In genomic region chr13:24209138-24209537, GRCh38 we compare ENCODE assay signal across 16 cellular contexts.
"Had no signal": no experiment of that assay in that cellular context is flagged by ENCODE, and none has a peak within 500 bp of the region (broad histone marks: within the 10 kb centered on the region; RNA-seq: fewer than 3 reads in every experiment).

No MANE protein-coding gene starts in this region.

- H3K4me1 ChIP-seq: upper lobe of right lung had no signal

- H3K9me3 Mint-ChIP-seq: naive thymus-derived CD8-positive, alpha-beta T cell; neural crest cell had no signal

- H3K4me3 ChIP-seq: coronary artery, heart left ventricle, smooth muscle cell, tibial nerve, upper lobe of right lung, vagina had no signal

- H3K4me2 ChIP-seq: smooth muscle cell had no signal

- H3K27me3 ChIP-seq: heart left ventricle, tibial nerve, upper lobe of right lung, vagina had no signal

- ATAC-seq: naive thymus-derived CD8-positive, alpha-beta T cell; upper lobe of right lung had no signal

- DNase-seq: effector CD8-positive, alpha-beta T cell; heart left ventricle; hypothalamus; mammary epithelial cell; naive thymus-derived CD8-positive, alpha-beta T cell; right cardiac atrium; stimulated activated CD4-positive, alpha-beta T cell treated with anti-CD3 and anti-CD28 coated beads, Interleukin-2, amount 100 ng/mL, for 48 hours; stimulated activated naive CD4-positive, alpha-beta T cell treated with Interleukin-2 at 50 U/mL for 16 hours; upper lobe of right lung had no signal

- H3K9me3 ChIP-seq: heart left ventricle, tibial nerve, upper lobe of right lung, vagina had no signal

- H3K4me3 Mint-ChIP-seq: naive thymus-derived CD8-positive, alpha-beta T cell; neural crest cell had no signal

- H3K27me3 Mint-ChIP-seq: naive thymus-derived CD8-positive, alpha-beta T cell had no signal

- H3K36me3 ChIP-seq: heart left ventricle, tibial nerve, upper lobe of right lung, vagina had no signal

- FAIRE-seq: frontal cortex, islet of Langerhans had no signal

- H3K27ac ChIP-seq: coronary artery, tibial nerve, upper lobe of right lung, vagina had no signal
